ENCODE assay signal across 14 cellular contexts in the genomic region with DNA sequence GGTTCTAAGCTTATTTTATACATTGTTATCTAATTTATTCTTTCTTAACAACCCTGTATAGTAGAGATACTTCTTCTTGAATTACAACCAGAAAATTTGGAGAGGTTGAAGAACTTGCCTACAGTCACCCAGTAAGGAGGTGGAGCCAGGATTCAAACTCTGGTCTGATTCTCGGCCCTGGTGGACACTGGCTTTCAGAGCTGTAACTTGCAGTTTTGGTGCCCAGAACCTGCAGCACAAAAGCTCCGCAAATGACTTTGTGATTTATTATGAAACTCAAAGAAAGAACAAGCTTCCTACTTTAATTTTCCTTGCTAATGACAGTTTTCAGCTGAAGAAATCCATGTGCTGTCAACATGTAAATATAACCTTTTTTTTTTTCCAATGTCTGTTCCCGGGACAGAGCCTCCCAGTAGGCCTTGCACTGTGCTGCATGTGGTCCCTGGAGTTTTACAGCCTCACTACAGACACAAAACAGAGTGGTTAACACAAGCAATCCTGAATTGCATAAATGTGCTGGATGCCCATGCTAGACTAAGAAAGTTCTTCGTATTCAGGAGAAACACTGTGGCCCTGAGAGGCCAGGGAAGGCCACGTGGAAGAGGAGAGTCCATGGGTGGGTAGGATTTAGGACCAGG.
DNase-seq lines count a peak whose midpoint lies in the region; ATAC-seq and TF ChIP-seq lines count a peak whose summit lies in the region.
"Had no signal": no experiment of that assay in that cellular context is flagged by ENCODE, and none has a peak within 500 bp of the region (broad histone marks: within the 10 kb centered on the region; RNA-seq: fewer than 3 reads in every experiment).

No MANE protein-coding gene starts in this region.

- in situ Hi-C loops in transverse colon (cut with MboI; ENCODE audit: low pct_ligation_motif_present in 1 of 4, low pct_unique_long_range_greater_than_20kb in 1 of 4, low sequenced_read_pairs in 3 of 4) = no loop called here

- H3K4me1 ChIP-seq in heart left ventricle = peaks cover 0 to 67% (median 34%) of the 10 kb centered on the region in 12 donors
- H3K4me1 ChIP-seq in transverse colon = peaks cover 17 to 75% (median 26%) of the 10 kb centered on the region in 4 donors

- TF ChIP-seq EP300 in transverse colon (IDR thresholded peaks at IDR 0.05; ENCODE audit: low read depth) = no peak

- no peaks in the 10 kb centered on the region for H3K9me3 Mint-ChIP-seq in nephron
- H3K9me3 Mint-ChIP-seq: activated CD4-positive, alpha-beta memory T cell treated with anti-CD3 and anti-CD28 coated beads, Interleukin-2, amount 10 ng/mL, durations not matched to agents 7 days and 5 days; neural progenitor cell had no signal

- H3K27ac Mint-ChIP-seq in nephron = peak overlapping the region; percentile 63 to 86 (median 84)
- H3K27ac Mint-ChIP-seq: activated CD4-positive, alpha-beta memory T cell treated with anti-CD3 and anti-CD28 coated beads, Interleukin-2, amount 10 ng/mL, durations not matched to agents 7 days and 5 days had no signal

- TF ChIP-seq CTCF in heart left ventricle (IDR thresholded peaks at IDR 0.05) (no peak), nephron (IDR thresholded peaks at IDR 0.05; ENCODE audit: unreplicated experiment in 3 of 3) (no peak), transverse colon (IDR thresholded peaks at IDR 0.05) (no peak)

- H3K4me3 Mint-ChIP-seq in nephron = no peak overlapping the region
- H3K4me3 Mint-ChIP-seq: activated CD4-positive, alpha-beta memory T cell treated with anti-CD3 and anti-CD28 coated beads, Interleukin-2, amount 10 ng/mL, durations not matched to agents 7 days and 5 days; neural progenitor cell had no signal

- intact Hi-C loops in heart left ventricle (cut with DNase I) = loop anchor here in 4 of 10 donors (2.0 to 5.0 kb wide), 2 partner anchors 61 to 62 kb away; a partner anchor contains a TSS
- intact Hi-C loops in transverse colon (cut with DNase I; ENCODE audit: low total_unique reads) = loop anchor here (5.0 kb wide), 1 partner anchor 61 kb away; a partner anchor contains a TSS

- 64 to 71% (median 68%) methylated on average over 5 of the region's 5 CpGs for WGBS in heart left ventricle, 4 donors
- 51 to 65% methylated on average over 5 of the region's 5 CpGs for WGBS in transverse colon (ENCODE audit: low coverage in 1 of 2), 2 donors

- no peaks in the 10 kb centered on the region for H3K36me3 Mint-ChIP-seq in nephron (ENCODE audit: low read depth)
- H3K36me3 Mint-ChIP-seq: neural progenitor cell had no signal

- H3K4me3 ChIP-seq in heart left ventricle (no peak overlapping the region), transverse colon (no peak overlapping the region)
- H3K4me3 ChIP-seq: neural progenitor cell, skin epidermis had no signal

- DNase-seq in amniotic epithelial cell (ENCODE audit: low read depth) (peak; percentile 33), heart left ventricle (no peak), transverse colon (no peak), NAMALWA (ENCODE audit: low spot score) (no peak)
- DNase-seq: activated CD4-positive, alpha-beta memory T cell treated with anti-CD3 and anti-CD28 coated beads, Interleukin-2, amount 10 ng/mL, durations not matched to agents 7 days and 5 days; DND-41; kidney glomerular epithelial cell; NCI-H1694; NCI-H446 treated with DMSO at 0.1 percent for 48 hours had no signal

- H3K27me3 ChIP-seq in heart left ventricle = no peaks in the 10 kb centered on the region
- no peaks in the 10 kb centered on the region for H3K27me3 ChIP-seq in transverse colon
- H3K27me3 ChIP-seq: neural progenitor cell had no signal

- H3K36me3 ChIP-seq in heart left ventricle (no peaks in the 10 kb centered on the region), transverse colon (no peaks in the 10 kb centered on the region)
- H3K36me3 ChIP-seq: neural progenitor cell had no signal

- peaks cover 82% of the 10 kb centered on the region for H3K4me1 Mint-ChIP-seq in nephron
- H3K4me1 Mint-ChIP-seq: activated CD4-positive, alpha-beta memory T cell treated with anti-CD3 and anti-CD28 coated beads, Interleukin-2, amount 10 ng/mL, durations not matched to agents 7 days and 5 days had no signal

- ATAC-seq in heart left ventricle = peak in 3 of 4 donors; percentile 13 to 28 (median 24)
- ATAC-seq in GM18517 (IDR thresholded peaks at IDR 0.05; ENCODE audit: unreplicated experiment) = no peak
- no peak for ATAC-seq in GM21717 (IDR thresholded peaks at IDR 0.05; ENCODE audit: unreplicated experiment)

- no peaks in the 10 kb centered on the region for H3K27me3 Mint-ChIP-seq in nephron (ENCODE audit: low read depth)
- H3K27me3 Mint-ChIP-seq: activated CD4-positive, alpha-beta memory T cell treated with anti-CD3 and anti-CD28 coated beads, Interleukin-2, amount 10 ng/mL, durations not matched to agents 7 days and 5 days had no signal

- H3K27ac ChIP-seq in heart left ventricle (peak overlapping the region in 11 of 12 donors; percentile 62 to 92 (median 82)), transverse colon (peak overlapping the region; percentile 82 to 92 (median 84))
- H3K27ac ChIP-seq: neural progenitor cell had no signal

- no peaks in the 10 kb centered on the region for H3K9me3 ChIP-seq in heart left ventricle
- H3K9me3 ChIP-seq in transverse colon = no peaks in the 10 kb centered on the region

- no peak for TF ChIP-seq POLR2A in heart left ventricle (IDR thresholded peaks at IDR 0.05)
- TF ChIP-seq POLR2A in transverse colon (IDR thresholded peaks at IDR 0.05) = no peak

Comparison
In these comparisons a context has a peak if more than half of its experiments do, and no peak if none do; other contexts are left out.
1. ATAC-seq: peak in heart left ventricle (3 of 4); none in GM18517 (single experiment) and GM21717 (single experiment).